In the genomic region with DNA sequence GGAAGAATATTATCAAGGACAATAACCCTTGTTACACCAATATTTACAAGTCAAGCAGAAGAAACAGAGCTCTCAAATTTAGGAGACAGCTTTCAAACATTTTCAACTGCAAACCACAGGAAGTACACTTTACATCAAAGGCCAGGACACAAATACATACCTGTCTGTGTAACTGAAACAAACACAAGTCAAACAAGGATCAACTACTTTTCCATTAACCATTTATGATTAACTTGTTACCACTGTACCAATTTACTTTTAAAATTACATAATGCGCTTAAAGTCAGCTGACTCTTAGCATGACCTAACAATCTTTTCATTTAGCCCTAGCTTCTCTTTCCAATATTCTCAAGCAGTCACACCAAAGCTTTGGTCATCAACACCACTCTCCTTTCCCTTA, we compare ENCODE assay signal across 11 cellular contexts. TPM values are rescaled to one million over a fixed set of nuclear protein-coding genes. Genes with fewer than 3 reads are reported as not detected.
DNase-seq lines count a peak whose midpoint lies in the region; ATAC-seq, FAIRE-seq and TF ChIP-seq lines count a peak whose summit lies in the region.
"Had no signal": no experiment of that assay in that cellular context is flagged by ENCODE, and none has a peak within 500 bp of the region (broad histone marks: within the 10 kb centered on the region; RNA-seq: fewer than 3 reads in every experiment).

No MANE protein-coding gene starts in this region.

- no peaks in the 10 kb centered on the region; a peak in 2 of 4 replicates for H3K36me3 ChIP-seq in GM12878 (ENCODE audit: control insufficient read depth in 2 of 2, insufficient read depth in 2 of 2, low read length in 1 of 2)

- ATAC-seq in GM18907 (IDR thresholded peaks at IDR 0.05; ENCODE audit: unreplicated experiment) (peak; percentile 79), HG03175 (IDR thresholded peaks at IDR 0.05; ENCODE audit: unreplicated experiment) (peak; percentile 54), GM12878 (peak; percentile 75), GM19455 (IDR thresholded peaks at IDR 0.05; ENCODE audit: unreplicated experiment) (no peak), GM19328 (IDR thresholded peaks at IDR 0.05; ENCODE audit: unreplicated experiment) (no peak)

- SMC1A ChIA-PET in GM12878 (lab: Charles Lee; ENCODE audit: uncharacterized antibody, unreplicated experiment), result interaction anchor here (1.1 to 2.6 kb wide), 8 partner anchors 8 to 45 kb away, joined by 3 to 13 read pairs (median 4); no protein-coding TSS in a partner anchor

- no TSS peak for BruUV-seq in GM12878 (replicated peaks; lab: Mats Ljungman, UMichigan)

- peaks cover 12% of the 10 kb centered on the region for H3K4me1 ChIP-seq in GM12878 (ENCODE audit: control insufficient read depth, insufficient read depth, low read length)

- peak overlapping the region; percentile 30 for H3K27ac ChIP-seq in GM12878 (ENCODE audit: control insufficient read depth, insufficient read depth)

- peaks cover 0 to 2% (median 0%) of the 10 kb centered on the region in 7 donors for H3K9me3 Mint-ChIP-seq in CD14-positive monocyte

- H3K4me1 Mint-ChIP-seq in CD14-positive monocyte, result peaks cover 27% of the 10 kb centered on the region

- H4K20me1 ChIP-seq in GM12878 (ENCODE audit: control insufficient read depth, insufficient read depth), result no peaks in the 10 kb centered on the region

- TF ChIP-seq EP300 in GM12878 (IDR thresholded peaks at IDR 0.05; ENCODE audit: borderline replicate concordance in 1 of 2, control insufficient read depth in 1 of 2, low read depth in 2 of 2, low read length in 2 of 2), result no peak

- H3K79me2 ChIP-seq in GM12878 (ENCODE audit: control insufficient read depth, insufficient read depth, low read length), result peaks cover 41% of the 10 kb centered on the region

- H3K36me3 Mint-ChIP-seq in CD14-positive monocyte, result peaks cover 15 to 16% of the 10 kb centered on the region in 2 donors

- H3K4me3 ChIP-seq in GM12878, result no peak overlapping the region
- H3K4me3 ChIP-seq: esophagus squamous epithelium had no signal

- no peak for DNase-seq in CD14-positive monocyte (ENCODE audit: low spot score)
- no peak for DNase-seq in GM12878 (ENCODE audit: low read depth, low spot score)
- DNase-seq in HUDEP-2 (lab: John Stamatoyannopoulos, UW; ENCODE audit: unreplicated experiment in 76 of 76), result no peak
- DNase-seq in GM19240 (ENCODE audit: insufficient read length, low spot score), result no peak
- DNase-seq: esophagus squamous epithelium, NCI-H446 treated with DMSO at 0.1 percent for 48 hours had no signal

- RAD21 ChIA-PET in GM12878 (lab: Charles Lee; ENCODE audit: unreplicated experiment), result interaction anchor here (0.6 to 1.1 kb wide), 3 partner anchors 10 to 40 kb away, joined by 3 to 4 read pairs (median 3); no protein-coding TSS in a partner anchor

- intact Hi-C loops in CD14-positive monocyte (cut with micrococcal nuclease), result no loop called here
- intact Hi-C loops in GM12878 (cut with micrococcal nuclease; ENCODE audit: unreplicated experiment), result no loop called here

- 95% methylated on average over 1 of the region's 1 CpG for WGBS in GM12878 (ENCODE audit: insufficient coverage, insufficient replicate concordance, low lambda C conversion rate, missing lambda C conversion rate)

- no peak overlapping the region for H3K9ac ChIP-seq in GM12878 (ENCODE audit: control insufficient read depth, insufficient read depth, low read length)

- H3K27me3 Mint-ChIP-seq in CD14-positive monocyte (ENCODE audit: low read depth in 3 of 3), result no peaks in the 10 kb centered on the region
- H3K27me3 Mint-ChIP-seq: brain had no signal

- in situ Hi-C loops in GM12878 (cut with MboI), result no loop called here

- H3K4me3 Mint-ChIP-seq in CD14-positive monocyte, result no peak overlapping the region

- H3K9me3 ChIP-seq in GM12878 (replicated peaks; ENCODE audit: control insufficient read depth, insufficient read depth, low read length), result no peaks in the 10 kb centered on the region
- H3K9me3 ChIP-seq: esophagus squamous epithelium had no signal

- CTCF ChIA-PET in GM12878 (lab: Yijun Ruan, JAX), result interaction anchor here (0.9 to 2.2 kb wide), 6 partner anchors 10 to 92 kb away, joined by 3 to 7 read pairs (median 4); no protein-coding TSS in a partner anchor

- POLR2A ChIA-PET in GM12878 (lab: Charles Lee), result interaction anchor here (0.7 kb wide), 1 partner anchor 44 kb away, joined by 3 read pairs; no protein-coding TSS in a partner anchor

- no peak overlapping the region for H2AFZ ChIP-seq in GM12878 (ENCODE audit: control insufficient read depth, low read depth, low read length)

- no peaks in the 10 kb centered on the region for H3K27me3 ChIP-seq in GM12878 (replicated peaks in 1 of 2; ENCODE audit: control insufficient read depth in 2 of 2, insufficient read depth in 2 of 2, low read length in 1 of 2)
- H3K27me3 ChIP-seq: esophagus squamous epithelium had no signal

- TF ChIP-seq CTCF in CD14-positive monocyte (IDR thresholded peaks at IDR 0.05), result no peak
- no peak for TF ChIP-seq CTCF in GM12878 (IDR thresholded peaks at IDR 0.05 in 2 of 3, conservative IDR thresholded peaks at IDR 0.05 in 1 of 3; ENCODE audit: control insufficient read depth in 2 of 3, extremely low read depth in 1 of 3, insufficient read depth in 1 of 3, low read depth in 3 of 3, low read length in 3 of 3)

- no peak for FAIRE-seq in GM12878 (lab: Jason Lieb, UNC)

- H3K27ac Mint-ChIP-seq in CD14-positive monocyte, result peak overlapping the region; percentile 6 to 84 (median 60)

- no peak for TF ChIP-seq POLR2A in GM12878 (IDR thresholded peaks at IDR 0.05; ENCODE audit: low read depth, low read length)

- peak overlapping the region; percentile 64 for H3K4me2 ChIP-seq in GM12878 (ENCODE audit: control insufficient read depth, insufficient read depth)

- no peak for TF ChIP-seq RAD21 in GM12878 (IDR thresholded peaks at IDR 0.05; ENCODE audit: insufficient read depth, low read depth, low read length)

TF ChIP-seq in GM12878, 131 proteins besides CTCF, POLR2A, EP300 and RAD21:
- peak; percentile 54; the same call in 1 of the 2 replicates for TF ChIP-seq ATF7 (IDR thresholded peaks at IDR 0.05; ENCODE audit: low read depth)
- no peak for TF ChIP-seq BACH1 (IDR thresholded peaks at IDR 0.05; ENCODE audit: borderline replicate concordance)
- peak; percentile 59; the same call in 1 of the 2 replicates for TF ChIP-seq RUNX3 (IDR thresholded peaks at IDR 0.05; ENCODE audit: low read length)
- peak; percentile 44; the same call in 1 of the 2 replicates for TF ChIP-seq RAD51 (IDR thresholded peaks at IDR 0.05)
- TF ChIP-seq CHD4 (IDR thresholded peaks at IDR 0.05), result no peak
- no peak for TF ChIP-seq EED (IDR thresholded peaks at IDR 0.05; ENCODE audit: low read depth)

RNA-seq across cellular contexts. Expression of a gene that starts 43.5 kb away (rescaled TPM):
- polyA plus RNA-seq in CD14-positive monocyte (10 to 100 TPM; 11.8 to 16.5 TPM), GM12878 (2011; rRNA removed) (32.7 and 35.6 TPM in 2 replicates), GM12878 (2014; fragmentation: Illumina TruSeq; extraction: Trizol) (27.3 and 36.5 TPM in 2 replicates), GM12878 (2014; fragmentation: Nextera tagmentation; extraction: Ambion mirVana) (10 to 100 TPM in 1 of 2 experiments, 1 to 10 TPM in 1; 9.0 to 10.6 TPM), GM12878 (2014; rRNA removed) (16.8 and 23.4 TPM in 2 replicates), GM12878 (2016; fragmentation: Nextera tagmentation; extraction: Ambion mirVana) (10 to 100 TPM; 12.8 to 16.6 TPM)
- 126 and 127 TPM in 2 replicates for total RNA-seq in GM12878 (2013; cell fraction: nucleolus; rRNA removed)
- total RNA-seq in GM12878 (2014; rRNA removed) (27.7 and 40.3 TPM in 2 replicates), GM12878 (2014; rRNA removed; fragmentation: Illumina TruSeq; extraction: Trizol) (28.2 and 36.1 TPM in 2 replicates), GM12878 (2021) (24.9 and 28.7 TPM in 2 replicates)
- polyA plus RNA-seq in GM12878 (2011; ENCODE audit: low read depth), result 9.1 TPM
- polyA plus RNA-seq in GM12878 (2011; cell fraction: cytosol; rRNA removed), result 13.5 and 14.4 TPM in 2 replicates
- 24.8 and 28.0 TPM in 2 replicates for polyA plus RNA-seq in GM12878 (2011; cell fraction: nucleus; rRNA removed)
- 12.0 and 13.0 TPM in 2 replicates for polyA plus RNA-seq in GM12878 (2012)
- polyA minus RNA-seq in GM12878 (2011; rRNA and poly(A)+ RNA removed), result 34.2 and 48.7 TPM in 2 replicates
- 15.1 and 23.7 TPM in 2 replicates for polyA minus RNA-seq in GM12878 (2011; cell fraction: cytosol; rRNA and poly(A)+ RNA removed)
- polyA minus RNA-seq in GM12878 (2011; cell fraction: nucleus; rRNA and poly(A)+ RNA removed), result 25.6 and 41.3 TPM in 2 replicates

Comparison
In these comparisons a context has a peak if more than half of its experiments do, and no peak if none do; other contexts are left out.
1. ATAC-seq: peak in GM18907 (single experiment), HG03175 (single experiment) and GM12878 (single experiment); none in GM19455 (single experiment) and GM19328 (single experiment).